Comparison of ENCODE assay signal across 8 cellular contexts in the genomic region with DNA sequence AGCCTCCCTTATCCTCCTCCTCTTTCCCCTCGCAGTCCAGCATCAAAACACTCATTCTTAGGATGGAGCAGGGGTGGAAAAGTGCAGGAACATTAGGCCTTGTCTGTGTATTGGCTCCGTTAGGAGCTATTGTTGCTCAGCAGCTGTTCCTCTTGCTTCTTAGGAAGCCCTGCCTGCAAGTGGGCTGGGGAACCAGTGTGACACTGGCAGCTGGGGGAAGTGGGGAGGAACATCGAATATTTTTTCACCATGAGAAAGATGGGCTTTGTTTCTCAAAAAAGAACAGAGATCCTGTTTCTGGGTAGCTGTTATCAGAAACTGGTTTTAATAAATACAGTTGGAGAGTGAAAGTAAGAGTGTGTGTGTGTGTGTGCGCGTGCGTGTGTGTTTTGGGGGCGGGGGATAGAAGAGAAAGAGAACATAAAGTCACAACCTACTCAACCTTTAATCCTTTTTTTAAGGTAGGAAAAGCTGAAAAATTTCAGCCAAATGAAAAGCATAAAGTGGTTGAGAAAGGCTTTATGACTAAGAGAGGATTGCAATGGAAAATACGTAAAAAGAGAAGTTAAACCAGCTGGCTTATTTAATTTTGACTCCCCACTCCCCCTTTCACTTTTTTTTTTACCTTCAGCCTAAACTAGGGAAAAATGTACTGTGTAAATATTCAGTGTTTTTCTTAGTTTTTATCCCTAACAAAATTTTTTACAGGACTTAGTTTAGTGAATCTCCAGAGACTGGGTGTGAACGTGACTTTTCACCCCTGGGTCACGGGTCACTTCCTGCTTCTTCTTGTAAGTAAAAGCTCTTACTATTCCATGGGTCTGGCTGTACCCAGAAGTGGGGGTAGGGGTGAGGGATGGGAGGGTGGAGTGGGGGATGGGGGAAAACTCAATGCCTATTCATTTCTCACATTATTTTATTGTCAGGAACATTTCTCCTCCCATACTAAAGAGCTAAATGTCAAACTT.
DNase-seq lines count a peak whose midpoint lies in the region; ATAC-seq and TF ChIP-seq lines count a peak whose summit lies in the region.

No MANE protein-coding gene starts in this region.

- H3K36me3 ChIP-seq in lung (ENCODE audit: control insufficient read depth in 2 of 2, insufficient read depth in 2 of 2, low read length in 2 of 2) = no peaks in the 10 kb centered on the region

- DNase-seq in D341Med (ENCODE audit: low spot score) = peak; percentile 27
- DNase-seq in HCEC 1CT = peak; percentile 43
- peak; percentile 41 for DNase-seq in central memory CD4-positive, alpha-beta T cell
- peak; percentile 44 for DNase-seq in lung (ENCODE audit: low spot score)
- peak in 2 of 3 donors; percentile 35 to 47 for DNase-seq in stimulated activated CD4-positive, alpha-beta T cell treated with anti-CD3 and anti-CD28 coated beads, TNF-alpha, amount 100 ng/mL, for 48 hours (ENCODE audit: low read depth in 3 of 3)
- DNase-seq in RKO (ENCODE audit: low spot score) = no peak

- ATAC-seq in lung (ENCODE audit: insufficient read depth, low FRiP score) (no peak), GM18868 (IDR thresholded peaks at IDR 0.05; ENCODE audit: unreplicated experiment) (no peak)

- H3K36me3 Mint-ChIP-seq in T-helper 1 cell treated with Interleukin-12 subunit alpha and Interleukin-12 subunit beta and Interleukin-4 antibody, amounts not matched to agents 30 μg/mL and 1 μg/mL, for 36 hours (ENCODE audit: low read depth) = peaks cover 16% of the 10 kb centered on the region

- no peak for TF ChIP-seq CTCF in lung (IDR thresholded peaks at IDR 0.05; ENCODE audit: control extremely low read depth, extremely low read depth)

- peak overlapping the region; percentile 85 for H3K4me3 Mint-ChIP-seq in T-helper 1 cell treated with Interleukin-12 subunit alpha and Interleukin-12 subunit beta and Interleukin-4 antibody, amounts not matched to agents 30 μg/mL and 1 μg/mL, for 36 hours

- H3K27ac Mint-ChIP-seq in T-helper 1 cell treated with Interleukin-12 subunit alpha and Interleukin-12 subunit beta and Interleukin-4 antibody, amounts not matched to agents 30 μg/mL and 1 μg/mL, for 36 hours = peak overlapping the region; percentile 96

- H3K4me3 ChIP-seq in lung = no peak overlapping the region

- H3K27me3 ChIP-seq in lung (ENCODE audit: control insufficient read depth, insufficient read depth) = no peaks in the 10 kb centered on the region

- H3K9me3 Mint-ChIP-seq in T-helper 1 cell treated with Interleukin-12 subunit alpha and Interleukin-12 subunit beta and Interleukin-4 antibody, amounts not matched to agents 30 μg/mL and 1 μg/mL, for 36 hours = peaks cover 10% of the 10 kb centered on the region

- H3K4me1 Mint-ChIP-seq in T-helper 1 cell treated with Interleukin-12 subunit alpha and Interleukin-12 subunit beta and Interleukin-4 antibody, amounts not matched to agents 30 μg/mL and 1 μg/mL, for 36 hours (ENCODE audit: low read depth) = peaks cover 36% of the 10 kb centered on the region

- no peaks in the 10 kb centered on the region for H3K9me3 ChIP-seq in lung (ENCODE audit: control insufficient read depth in 2 of 2, insufficient read depth in 1 of 2, low read length in 1 of 2)

- 13 to 27% methylated on average over 10 of the region's 10 CpGs for WGBS in lung, 2 donors

- peak overlapping the region; percentile 76 to 84 for H3K27ac ChIP-seq in lung (ENCODE audit: low read depth in 1 of 2, low read length in 1 of 2)

- peaks cover 8 to 11% of the 10 kb centered on the region in 2 donors for H3K4me1 ChIP-seq in lung (ENCODE audit: control insufficient read depth in 2 of 2, insufficient read depth in 2 of 2, low read length in 2 of 2)

- H3K27me3 Mint-ChIP-seq in T-helper 1 cell treated with Interleukin-12 subunit alpha and Interleukin-12 subunit beta and Interleukin-4 antibody, amounts not matched to agents 30 μg/mL and 1 μg/mL, for 36 hours (ENCODE audit: low read depth) = no peaks in the 10 kb centered on the region
